ENCODE assay signal across 23 cellular contexts in genomic region chr7:47523401-47523800, GRCh38. TPM values are rescaled to one million over a fixed set of nuclear protein-coding genes. Genes with fewer than 3 reads are reported as not detected.
"Had no signal": no experiment of that assay in that cellular context is flagged by ENCODE, and none has a peak within 500 bp of the region (broad histone marks: within the 10 kb centered on the region; RNA-seq: fewer than 3 reads in every experiment).

No MANE protein-coding gene starts in this region.

- H3K27ac ChIP-seq: epithelial cell of prostate, esophagus squamous epithelium, gastroesophageal sphincter, neutrophil, right atrium auricular region, sigmoid colon, stomach had no signal

- DNase-seq: effector memory CD8-positive, alpha-beta T cell; esophagus squamous epithelium; foreskin fibroblast; glutamatergic neuron; immature natural killer cell; left colon; left ventricle myocardium superior; mesendoderm; naive thymus-derived CD4-positive, alpha-beta T cell; nephron progenitor cell; sigmoid colon; stimulated activated CD4-positive, alpha-beta T cell treated with anti-CD3 and anti-CD28 coated beads, Interleukin-12 subunit alpha, Interleukin-12 subunit beta, amount 100 ng/mL, for 4 hours; stimulated activated naive CD4-positive, alpha-beta T cell; stomach; substantia nigra had no signal

- H3K9me3 ChIP-seq: esophagus squamous epithelium, gastroesophageal sphincter, neutrophil, right atrium auricular region, sigmoid colon, stomach had no signal

- H3K36me3 ChIP-seq: neutrophil, right atrium auricular region had no signal

- ATAC-seq: effector memory CD8-positive, alpha-beta T cell; gastroesophageal sphincter; left ventricle myocardium superior; naive thymus-derived CD4-positive, alpha-beta T cell had no signal

- H3K27me3 Mint-ChIP-seq: dendritic cell treated with granulocyte-macrophage colony-stimulating factor and Interleukin-4, amounts not matched to agents 40 ng/mL and 50 ng/mL, for 4 days; effector memory CD8-positive, alpha-beta T cell; type B pancreatic cell had no signal

- H3K9me3 Mint-ChIP-seq: dendritic cell treated with granulocyte-macrophage colony-stimulating factor and Interleukin-4, amounts not matched to agents 40 ng/mL and 50 ng/mL, for 4 days; immature natural killer cell; nephron progenitor cell; type B pancreatic cell had no signal

- H3K27ac Mint-ChIP-seq: dendritic cell treated with granulocyte-macrophage colony-stimulating factor and Interleukin-4, amounts not matched to agents 40 ng/mL and 50 ng/mL, for 4 days; effector memory CD8-positive, alpha-beta T cell; naive thymus-derived CD4-positive, alpha-beta T cell; nephron progenitor cell; type B pancreatic cell had no signal

- H3K36me3 Mint-ChIP-seq: immature natural killer cell; naive thymus-derived CD4-positive, alpha-beta T cell had no signal

- H3K4me3 ChIP-seq: esophagus squamous epithelium, gastroesophageal sphincter, lung, right atrium auricular region, sigmoid colon, skin epidermis, stomach had no signal

- H3K27me3 ChIP-seq: esophagus squamous epithelium, gastroesophageal sphincter, neutrophil, right atrium auricular region, sigmoid colon, stomach had no signal

- H3K4me1 Mint-ChIP-seq: immature natural killer cell had no signal

- H3K4me3 Mint-ChIP-seq: dendritic cell treated with granulocyte-macrophage colony-stimulating factor and Interleukin-4, amounts not matched to agents 40 ng/mL and 50 ng/mL, for 4 days; effector memory CD8-positive, alpha-beta T cell; immature natural killer cell; naive thymus-derived CD4-positive, alpha-beta T cell; nephron progenitor cell; type B pancreatic cell had no signal

RNA-seq across cellular contexts. Expression of gene TNS3, which starts 58.5 kb away (rescaled TPM):
- polyA plus RNA-seq: naive thymus-derived CD4-positive, alpha-beta T cell had no signal
